18 cellular contexts compared by ENCODE assay signal in the genomic region with DNA sequence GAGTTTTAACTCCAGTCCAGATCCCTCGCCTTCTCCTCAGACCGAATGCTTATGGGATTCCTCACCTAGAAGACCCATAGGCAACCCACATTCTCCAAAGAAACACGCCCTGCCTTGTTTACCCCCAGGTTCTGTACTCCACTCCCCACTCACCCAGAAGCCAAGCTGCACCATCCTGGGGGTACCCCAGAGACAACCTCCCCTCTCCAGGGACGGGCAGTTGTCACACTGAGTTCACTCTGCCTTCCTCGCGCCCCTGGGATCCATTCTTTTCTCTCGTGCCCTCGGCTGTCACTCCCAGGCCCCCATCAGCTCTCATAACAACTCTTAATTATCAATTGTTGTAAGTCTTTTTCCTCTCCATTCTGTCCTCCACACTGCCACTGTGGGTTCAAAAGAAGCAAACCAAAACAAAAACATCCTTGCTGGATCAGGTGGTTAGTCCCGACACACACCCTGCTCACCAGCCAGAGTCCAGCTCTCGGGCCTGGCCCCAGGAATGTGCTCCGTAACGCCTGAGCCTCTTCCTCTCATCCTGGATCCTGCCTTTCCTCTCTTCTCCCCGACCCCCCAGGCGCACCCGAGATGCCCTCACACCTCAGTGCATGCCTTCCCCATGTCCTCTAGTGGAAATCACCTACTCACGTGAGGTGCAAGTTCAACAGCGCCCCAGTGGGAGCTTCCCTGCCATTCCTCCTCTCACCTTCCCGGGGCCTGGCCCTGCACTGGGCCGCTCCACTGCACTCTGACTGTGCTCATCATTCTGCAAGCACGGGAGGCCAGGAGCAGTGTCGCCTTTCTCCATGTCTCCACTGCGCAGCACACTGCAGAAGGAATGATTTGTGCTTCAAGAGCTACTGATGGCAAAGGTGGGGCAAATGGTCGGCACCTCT. TPM values are rescaled to one million over a fixed set of nuclear protein-coding genes. Genes with fewer than 3 reads are reported as not detected.
DNase-seq lines count a peak whose midpoint lies in the region; ATAC-seq and TF ChIP-seq lines count a peak whose summit lies in the region.
"Had no signal": no experiment of that assay in that cellular context is flagged by ENCODE, and none has a peak within 500 bp of the region (broad histone marks: within the 10 kb centered on the region; RNA-seq: fewer than 3 reads in every experiment).

No MANE protein-coding gene starts in this region.

- peaks cover 50% of the 10 kb centered on the region for H3K79me1 ChIP-seq in mesenchymal stem cell (replicated peaks; ENCODE audit: low read length, poor library complexity, severe bottlenecking)

- H3K4me3 Mint-ChIP-seq in activated naive CD4-positive, alpha-beta T cell treated with anti-CD3 and anti-CD28 coated beads, Interleukin-2, amount 50 U/mL, for 24 hours: no peak overlapping the region
- peak overlapping the region; percentile 71 for H3K4me3 Mint-ChIP-seq in T-helper 17 cell
- H3K4me3 Mint-ChIP-seq in stimulated activated naive CD8-positive, alpha-beta T cell treated with anti-CD3 and anti-CD28 coated beads, Interleukin-15, amount 100 ng/mL, for 72 hours: no peak overlapping the region

- no peak overlapping the region for H3K4me2 ChIP-seq in mesenchymal stem cell (ENCODE audit: low read length, poor library complexity, severe bottlenecking)

- no peak overlapping the region for H4K8ac ChIP-seq in mesenchymal stem cell (ENCODE audit: low read length)

- no peaks in the 10 kb centered on the region for H3K9me3 Mint-ChIP-seq in activated naive CD4-positive, alpha-beta T cell treated with anti-CD3 and anti-CD28 coated beads, Interleukin-2, amount 50 U/mL, for 24 hours
- H3K9me3 Mint-ChIP-seq in stimulated activated naive CD8-positive, alpha-beta T cell treated with anti-CD3 and anti-CD28 coated beads, Interleukin-15, amount 100 ng/mL, for 72 hours: peaks cover 0 to 11% of the 10 kb centered on the region in 2 donors

- H3K27ac ChIP-seq in mesenchymal stem cell (ENCODE audit: low read length, poor library complexity, severe bottlenecking) (no peak overlapping the region), sigmoid colon (no peak overlapping the region)
- H3K27ac ChIP-seq: HL-60, upper lobe of left lung had no signal

- H3K36me3 ChIP-seq in mesenchymal stem cell (ENCODE audit: control insufficient read depth in 1 of 2, insufficient read depth in 2 of 2, low read depth in 1 of 2, low read length in 2 of 2) (peaks cover 44 to 62% of the 10 kb centered on the region in 2 experiments), sigmoid colon (peaks cover 0 to 35% (median 9%) of the 10 kb centered on the region in 4 donors)

- H3K23ac ChIP-seq in mesenchymal stem cell (ENCODE audit: low read length in 2 of 2): no peak overlapping the region

- no peaks in the 10 kb centered on the region for H3K9me3 ChIP-seq in T-helper 17 cell (ENCODE audit: control insufficient read depth, low read length, poor library complexity, severe bottlenecking)
- no peaks in the 10 kb centered on the region for H3K9me3 ChIP-seq in mesenchymal stem cell (ENCODE audit: control insufficient read depth, low read length)
- no peaks in the 10 kb centered on the region for H3K9me3 ChIP-seq in sigmoid colon
- H3K9me3 ChIP-seq: upper lobe of left lung had no signal

- no peak overlapping the region for H2BK5ac ChIP-seq in mesenchymal stem cell (ENCODE audit: low read depth, low read length, poor library complexity, severe bottlenecking)

- H2BK12ac ChIP-seq in mesenchymal stem cell (ENCODE audit: low read length in 2 of 2): no peak overlapping the region

- H3K4me3 ChIP-seq in mesenchymal stem cell (ENCODE audit: insufficient read depth in 1 of 2, low read depth in 1 of 2, low read length in 2 of 2) (no peak overlapping the region), sigmoid colon (no peak overlapping the region)
- H3K4me3 ChIP-seq: lung, upper lobe of left lung had no signal

- intact Hi-C loops in sigmoid colon (cut with DNase I): no loop called here

- no peak for TF ChIP-seq CTCF in sigmoid colon (IDR thresholded peaks at IDR 0.05)

- peaks cover 36% of the 10 kb centered on the region for H3K36me3 Mint-ChIP-seq in activated naive CD4-positive, alpha-beta T cell treated with anti-CD3 and anti-CD28 coated beads, Interleukin-2, amount 50 U/mL, for 24 hours
- H3K36me3 Mint-ChIP-seq in T-helper 17 cell (ENCODE audit: low read depth): peaks cover 2% of the 10 kb centered on the region

- H3K4me1 ChIP-seq in mesenchymal stem cell (ENCODE audit: control insufficient read depth, insufficient read depth, low read depth, low read length): peaks cover 21% of the 10 kb centered on the region
- peaks cover 0 to 15% (median 14%) of the 10 kb centered on the region in 4 donors for H3K4me1 ChIP-seq in sigmoid colon

- H3K27ac Mint-ChIP-seq in activated naive CD4-positive, alpha-beta T cell treated with anti-CD3 and anti-CD28 coated beads, Interleukin-2, amount 50 U/mL, for 24 hours: peak overlapping the region; percentile 87
- peak overlapping the region; percentile 14 for H3K27ac Mint-ChIP-seq in T-helper 17 cell
- peak overlapping the region; percentile 83 to 90 for H3K27ac Mint-ChIP-seq in stimulated activated naive CD8-positive, alpha-beta T cell treated with anti-CD3 and anti-CD28 coated beads, Interleukin-15, amount 100 ng/mL, for 72 hours

- H4K91ac ChIP-seq in mesenchymal stem cell (ENCODE audit: low read length): peak overlapping the region; percentile 5

- peaks cover 34% of the 10 kb centered on the region for H3K4me1 Mint-ChIP-seq in activated naive CD4-positive, alpha-beta T cell treated with anti-CD3 and anti-CD28 coated beads, Interleukin-2, amount 50 U/mL, for 24 hours
- peaks cover 28% of the 10 kb centered on the region for H3K4me1 Mint-ChIP-seq in T-helper 17 cell
- peaks cover 42% of the 10 kb centered on the region for H3K4me1 Mint-ChIP-seq in stimulated activated naive CD8-positive, alpha-beta T cell treated with anti-CD3 and anti-CD28 coated beads, Interleukin-15, amount 100 ng/mL, for 72 hours

- peak overlapping the region; percentile 29 for H2AK5ac ChIP-seq in mesenchymal stem cell (ENCODE audit: low read length, severe bottlenecking)

- no peak overlapping the region for H3K14ac ChIP-seq in mesenchymal stem cell (ENCODE audit: low read length in 2 of 2)

- no peak overlapping the region for H2BK15ac ChIP-seq in mesenchymal stem cell (ENCODE audit: low read depth, poor library complexity, severe bottlenecking)

- ATAC-seq in T-helper 17 cell (no peak), GM18519 (IDR thresholded peaks at IDR 0.05; ENCODE audit: low FRiP score, unreplicated experiment) (no peak), GM19455 (IDR thresholded peaks at IDR 0.05; ENCODE audit: unreplicated experiment) (no peak)
- no peak for ATAC-seq in stimulated activated naive CD8-positive, alpha-beta T cell treated with anti-CD3 and anti-CD28 coated beads, Interleukin-15, amount 100 ng/mL, for 72 hours

- WGBS in mesenchymal stem cell: 87% methylated on average over 23 of the region's 23 CpGs
- WGBS in sigmoid colon, 2 donors: 84 to 92% methylated on average over 23 of the region's 23 CpGs

- H3K27me3 ChIP-seq in mesenchymal stem cell (ENCODE audit: control insufficient read depth in 1 of 2, insufficient read depth in 1 of 2, low read length in 2 of 2) (no peaks in the 10 kb centered on the region), sigmoid colon (no peaks in the 10 kb centered on the region)
- H3K27me3 ChIP-seq: upper lobe of left lung had no signal

- H3K4ac ChIP-seq in mesenchymal stem cell (ENCODE audit: low read depth in 1 of 2, low read length in 2 of 2): no peak overlapping the region

- no peak for TF ChIP-seq EP300 in sigmoid colon (IDR thresholded peaks at IDR 0.05)

- TF ChIP-seq POLR2A in sigmoid colon (IDR thresholded peaks at IDR 0.05): no peak

- no peak overlapping the region for H2AFZ ChIP-seq in mesenchymal stem cell (ENCODE audit: low read depth, low read length)

- DNase-seq in activated naive CD4-positive, alpha-beta T cell treated with Interleukin-2 at 50 U/mL for 16 hours: no peak
- DNase-seq in T-helper 17 cell: no peak
- DNase-seq in mesenchymal stem cell: no peak
- DNase-seq in stimulated activated naive CD8-positive, alpha-beta T cell treated with anti-CD3 and anti-CD28 coated beads, Interleukin-15, amount 100 ng/mL, for 72 hours: no peak
- DNase-seq in sigmoid colon: no peak
- DNase-seq: activated T-cell treated with anti-CD3 and anti-CD28 coated beads, Interleukin-2, amount 50 U/mL, for 48 hours; aorta; cortex of kidney; Karpas-422; NCI-H1417 treated with DMSO at 0.1 percent for 48 hours; stimulated activated CD4-positive, alpha-beta T cell treated with anti-CD3 and anti-CD28 coated beads, Interleukin-2, amount 100 ng/mL, for 48 hours; T-helper 1 cell had no signal

- peak overlapping the region in 1 of 2 experiments; percentile 13 for H3K18ac ChIP-seq in mesenchymal stem cell (ENCODE audit: low read depth in 1 of 2, low read length in 2 of 2)

- no peak overlapping the region for H3K9ac ChIP-seq in mesenchymal stem cell (ENCODE audit: low read length)

- H3K27me3 Mint-ChIP-seq in activated naive CD4-positive, alpha-beta T cell treated with anti-CD3 and anti-CD28 coated beads, Interleukin-2, amount 50 U/mL, for 24 hours: no peaks in the 10 kb centered on the region
- no peaks in the 10 kb centered on the region for H3K27me3 Mint-ChIP-seq in T-helper 17 cell
- no peaks in the 10 kb centered on the region for H3K27me3 Mint-ChIP-seq in stimulated activated naive CD8-positive, alpha-beta T cell treated with anti-CD3 and anti-CD28 coated beads, Interleukin-15, amount 100 ng/mL, for 72 hours

- no peak overlapping the region for H2BK120ac ChIP-seq in mesenchymal stem cell (ENCODE audit: low read depth, low read length)

RNA-seq across cellular contexts. Expression of gene COX7A2L, which starts 20.7 kb away (rescaled TPM):
- 10 to 100 TPM; 50.9 to 55.3 TPM for total RNA-seq in T-helper 17 cell
- polyA plus RNA-seq in mesenchymal stem cell (2013, experiment 1 of 2): 115 TPM
- polyA plus RNA-seq in mesenchymal stem cell (2013, experiment 2 of 2): 115 TPM
- total RNA-seq in sigmoid colon: 100 to 1,000 TPM; 149 to 209 (median 172) TPM
- polyA plus RNA-seq in sigmoid colon: 100 to 1,000 TPM; 149 to 270 (median 219) TPM

Comparison
In these comparisons a context has a peak if more than half of its experiments do, and no peak if none do; other contexts are left out.
1. H3K27ac Mint-ChIP-seq: peak in every context shown above with its lines; median percentile 87 in activated naive CD4-positive, alpha-beta T cell treated with anti-CD3 and anti-CD28 coated beads, Interleukin-2, amount 50 U/mL, for 24 hours; 86 in stimulated activated naive CD8-positive, alpha-beta T cell treated with anti-CD3 and anti-CD28 coated beads, Interleukin-15, amount 100 ng/mL, for 72 hours; 14 in T-helper 17 cell.